33 cellular contexts compared by ENCODE assay signal in the genomic region with DNA sequence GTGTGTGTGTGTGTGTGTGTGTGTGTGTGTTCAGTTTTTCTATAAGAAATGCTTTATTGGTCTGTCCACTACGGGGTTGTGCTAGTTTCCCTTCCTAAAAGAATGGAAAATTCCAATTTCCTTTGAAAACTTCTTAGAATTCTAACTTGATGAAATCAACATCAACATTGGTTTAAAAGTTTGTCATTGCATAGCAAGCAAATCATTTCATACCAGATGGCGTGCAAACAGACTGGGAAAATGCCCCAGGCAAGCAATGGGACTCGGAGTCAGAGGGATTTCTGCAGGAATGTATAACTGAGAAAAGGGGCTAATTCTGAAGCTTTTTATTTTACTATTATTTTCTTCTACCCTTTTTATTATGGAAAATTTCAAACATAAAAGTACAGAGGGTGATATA. TPM values are rescaled to one million over a fixed set of nuclear protein-coding genes. Genes with fewer than 3 reads are reported as not detected.
DNase-seq lines count a peak whose midpoint lies in the region; ATAC-seq and TF ChIP-seq lines count a peak whose summit lies in the region.
"Had no signal": no experiment of that assay in that cellular context is flagged by ENCODE, and none has a peak within 500 bp of the region (broad histone marks: within the 10 kb centered on the region; RNA-seq: fewer than 3 reads in every experiment).

No MANE protein-coding gene starts in this region.

- POLR2A ChIA-PET in WTC11 (lab: Charles Lee): no interaction called here

- no peaks in the 10 kb centered on the region for H3K9me3 ChIP-seq in breast epithelium
- H3K9me3 ChIP-seq: Caco-2, sigmoid colon, SJCRH30, tibial artery had no signal

- H3K4me1 Mint-ChIP-seq in natural killer cell treated with Interleukin-12 subunit alpha and Interleukin-12 subunit beta and Interleukin-15 and Interleukin-18, amount 100 ng/mL, for 72 hours (ENCODE audit: low read depth in 2 of 2): no peaks in the 10 kb centered on the region
- no peaks in the 10 kb centered on the region for H3K4me1 Mint-ChIP-seq in WTC11
- H3K4me1 Mint-ChIP-seq: activated CD4-positive, alpha-beta T cell treated with anti-CD3 and anti-CD28 coated beads, Interleukin-2, amount 10 ng/mL, durations not matched to agents 24 days and 14 days; nephron had no signal

- H3K27me3 Mint-ChIP-seq in natural killer cell treated with Interleukin-12 subunit alpha and Interleukin-12 subunit beta and Interleukin-15 and Interleukin-18, amount 100 ng/mL, for 72 hours: no peaks in the 10 kb centered on the region
- peaks cover 11% of the 10 kb centered on the region; the same call in 1 of the 2 replicates for H3K27me3 Mint-ChIP-seq in WTC11 (ENCODE audit: low read depth)

- intact Hi-C loops in breast epithelium (cut with DNase I; ENCODE audit: low total_unique reads): no loop called here

- H3K4me3 Mint-ChIP-seq in natural killer cell treated with Interleukin-12 subunit alpha and Interleukin-12 subunit beta and Interleukin-15 and Interleukin-18, amount 100 ng/mL, for 72 hours: no peak overlapping the region
- no peak overlapping the region for H3K4me3 Mint-ChIP-seq in WTC11
- H3K4me3 Mint-ChIP-seq: activated CD4-positive, alpha-beta T cell treated with anti-CD3 and anti-CD28 coated beads, Interleukin-2, amount 10 ng/mL, durations not matched to agents 24 days and 14 days; CD14-positive monocyte; nephron had no signal

- no peak overlapping the region for H3K27ac ChIP-seq in breast epithelium
- H3K27ac ChIP-seq: epithelial cell of prostate, foreskin keratinocyte, sigmoid colon, SJCRH30, tibial artery had no signal

- no peak overlapping the region for H3K4me3 ChIP-seq in breast epithelium
- H3K4me3 ChIP-seq: GM12878, lung, sigmoid colon, SJCRH30, tibial artery had no signal

- no peak for TF ChIP-seq POLR2A in breast epithelium (IDR thresholded peaks at IDR 0.05)

- peak; percentile 61 for DNase-seq in AG08396 (ENCODE audit: low spot score)
- DNase-seq in GM03348 (ENCODE audit: low spot score): peak; percentile 50
- DNase-seq in RPMI7951 (ENCODE audit: low read depth): peak; percentile 81
- peak; percentile 90 for DNase-seq in fibroblast of peridontal ligament (ENCODE audit: extremely low read depth)
- no peak for DNase-seq in NOMO-1 treated with dmso at 0.1 percent for 144 hours (lab: John Stamatoyannopoulos, UW; ENCODE audit: unreplicated experiment)
- DNase-seq in natural killer cell treated with Interleukin-12 subunit alpha and Interleukin-12 subunit beta and Interleukin-15 and Interleukin-18, amount 100 ng/mL, for 72 hours (ENCODE audit: low spot score): no peak
- DNase-seq in WTC11 (ENCODE audit: low spot score): no peak
- no peak for DNase-seq in breast epithelium (ENCODE audit: low spot score in 2 of 2)
- DNase-seq: activated CD4-positive, alpha-beta T cell treated with anti-CD3 and anti-CD28 coated beads, Interleukin-2, amount 10 ng/mL, durations not matched to agents 24 days and 14 days; activated CD8-positive, alpha-beta memory T cell treated with anti-CD3 and anti-CD28 coated beads for 24 hours; activated T-cell treated with anti-CD3 and anti-CD28 coated beads for 4 hours; anterior cingulate cortex; Caco-2; DMS79; effector CD4-positive, alpha-beta T cell; foreskin keratinocyte; MV-4-11; NCI-H1436; NCI-H2081; NCI-H345; NCI-H748 treated with DMSO at 0.1 percent for 48 hours; sigmoid colon; SJCRH30; stimulated activated CD4-positive, alpha-beta T cell treated with anti-CD3 and anti-CD28 coated beads, Interleukin-4, amount 100 ng/mL, for 4 hours; tibial artery had no signal

- H3K9me3 Mint-ChIP-seq in natural killer cell treated with Interleukin-12 subunit alpha and Interleukin-12 subunit beta and Interleukin-15 and Interleukin-18, amount 100 ng/mL, for 72 hours: no peaks in the 10 kb centered on the region
- peaks cover 5% of the 10 kb centered on the region; the same call in 1 of the 2 replicates for H3K9me3 Mint-ChIP-seq in WTC11
- H3K9me3 Mint-ChIP-seq: activated CD4-positive, alpha-beta T cell treated with anti-CD3 and anti-CD28 coated beads, Interleukin-2, amount 10 ng/mL, durations not matched to agents 24 days and 14 days; activated naive CD4-positive, alpha-beta T cell treated with anti-CD3 and anti-CD28 coated beads, Interleukin-2, amount 50 U/mL, for 72 hours; activated T-helper 2 cell treated with anti-CD3 and anti-CD28 coated beads, Interferon-gamma antibody, Interleukin-2, Interleukin-4, amounts not matched to agents 10 μg/mL and 5 μg/mL and 100 μg/mL, durations not matched to agents 14 hours and 24 hours and 36 hours; nephron had no signal

- no peaks in the 10 kb centered on the region for H3K36me3 Mint-ChIP-seq in natural killer cell treated with Interleukin-12 subunit alpha and Interleukin-12 subunit beta and Interleukin-15 and Interleukin-18, amount 100 ng/mL, for 72 hours
- H3K36me3 Mint-ChIP-seq in WTC11: peaks cover 6% of the 10 kb centered on the region; the same call in 1 of the 2 replicates
- H3K36me3 Mint-ChIP-seq: activated naive CD4-positive, alpha-beta T cell treated with anti-CD3 and anti-CD28 coated beads, Interleukin-2, amount 50 U/mL, for 72 hours; CD14-positive monocyte had no signal

- no peak overlapping the region for H3K27ac Mint-ChIP-seq in natural killer cell treated with Interleukin-12 subunit alpha and Interleukin-12 subunit beta and Interleukin-15 and Interleukin-18, amount 100 ng/mL, for 72 hours
- no peak overlapping the region for H3K27ac Mint-ChIP-seq in WTC11
- H3K27ac Mint-ChIP-seq: activated CD4-positive, alpha-beta T cell treated with anti-CD3 and anti-CD28 coated beads, Interleukin-2, amount 10 ng/mL, durations not matched to agents 24 days and 14 days; activated naive CD4-positive, alpha-beta T cell treated with anti-CD3 and anti-CD28 coated beads, Interleukin-2, amount 50 U/mL, for 72 hours; activated T-helper 2 cell treated with anti-CD3 and anti-CD28 coated beads, Interferon-gamma antibody, Interleukin-2, Interleukin-4, amounts not matched to agents 10 μg/mL and 5 μg/mL and 100 μg/mL, durations not matched to agents 14 hours and 24 hours and 36 hours; CD14-positive monocyte; nephron had no signal

- H3K27me3 ChIP-seq in breast epithelium: no peaks in the 10 kb centered on the region
- H3K27me3 ChIP-seq: sigmoid colon, SJCRH30, tibial artery had no signal

- TF ChIP-seq CTCF in WTC11 (IDR thresholded peaks at IDR 0.05) (no peak), breast epithelium (IDR thresholded peaks at IDR 0.05) (no peak)

- no peak for ATAC-seq in natural killer cell treated with Interleukin-12 subunit alpha and Interleukin-12 subunit beta and Interleukin-15 and Interleukin-18, amount 100 ng/mL, for 72 hours
- no peak for ATAC-seq in WTC11
- ATAC-seq: activated naive CD4-positive, alpha-beta T cell treated with anti-CD3 and anti-CD28 coated beads, Interleukin-2, amount 50 U/mL, for 72 hours; foreskin keratinocyte; GM12878; HCT116 had no signal

- no peaks in the 10 kb centered on the region for H3K4me1 ChIP-seq in breast epithelium
- H3K4me1 ChIP-seq: foreskin keratinocyte, sigmoid colon, SJCRH30, tibial artery had no signal

- H3K36me3 ChIP-seq in breast epithelium: no peaks in the 10 kb centered on the region
- H3K36me3 ChIP-seq: sigmoid colon, SJCRH30, tibial artery had no signal

- CTCF ChIA-PET in WTC11 (lab: Charles Lee): no interaction called here

TF ChIP-seq in WTC11, 78 proteins besides CTCF, POLR2A, EP300 and RAD21 (continues in another document):
- TF ChIP-seq, protein P1, sequence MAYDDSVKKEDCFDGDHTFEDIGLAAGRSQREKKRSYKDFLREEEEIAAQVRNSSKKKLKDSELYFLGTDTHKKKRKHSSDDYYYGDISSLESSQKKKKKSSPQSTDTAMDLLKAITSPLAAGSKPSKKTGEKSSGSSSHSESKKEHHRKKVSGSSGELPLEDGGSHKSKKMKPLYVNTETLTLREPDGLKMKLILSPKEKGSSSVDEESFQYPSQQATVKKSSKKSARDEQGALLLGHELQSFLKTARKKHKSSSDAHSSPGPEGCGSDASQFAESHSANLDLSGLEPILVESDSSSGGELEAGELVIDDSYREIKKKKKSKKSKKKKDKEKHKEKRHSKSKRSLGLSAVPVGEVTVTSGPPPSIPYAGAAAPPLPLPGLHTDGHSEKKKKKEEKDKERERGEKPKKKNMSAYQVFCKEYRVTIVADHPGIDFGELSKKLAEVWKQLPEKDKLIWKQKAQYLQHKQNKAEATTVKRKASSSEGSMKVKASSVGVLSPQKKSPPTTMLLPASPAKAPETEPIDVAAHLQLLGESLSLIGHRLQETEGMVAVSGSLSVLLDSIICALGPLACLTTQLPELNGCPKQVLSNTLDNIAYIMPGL (CRISPR knock-in tag; IDR thresholded peaks at IDR 0.05): no peak
- TF ChIP-seq GRHL2 (CRISPR knock-in tag; IDR thresholded peaks at IDR 0.05; ENCODE audit: insufficient replicate concordance, severe bottlenecking) (no peak), GTF2I (CRISPR knock-in tag; conservative IDR thresholded peaks at IDR 0.05) (no peak), ZNF425 (CRISPR knock-in tag; conservative IDR thresholded peaks at IDR 0.05) (no peak)
- TF ChIP-seq, protein P2, sequence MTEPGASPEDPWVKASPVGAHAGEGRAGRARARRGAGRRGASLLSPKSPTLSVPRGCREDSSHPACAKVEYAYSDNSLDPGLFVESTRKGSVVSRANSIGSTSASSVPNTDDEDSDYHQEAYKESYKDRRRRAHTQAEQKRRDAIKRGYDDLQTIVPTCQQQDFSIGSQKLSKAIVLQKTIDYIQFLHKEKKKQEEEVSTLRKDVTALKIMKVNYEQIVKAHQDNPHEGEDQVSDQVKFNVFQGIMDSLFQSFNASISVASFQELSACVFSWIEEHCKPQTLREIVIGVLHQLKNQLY (CRISPR knock-in tag; IDR thresholded peaks at IDR 0.05): no peak

RNA-seq across cellular contexts. Expression of gene DYNC1LI1, which starts 13.1 kb away (rescaled TPM):
- 56.1 and 56.6 TPM in 2 replicates for total RNA-seq in RPMI7951 (2014; rRNA removed; shearing (Covaris generic))
- 10 to 100 TPM; 38.8 to 45.4 TPM for total RNA-seq in natural killer cell treated with Interleukin-12 subunit alpha and Interleukin-12 subunit beta and Interleukin-15 and Interleukin-18, amount 100 ng/mL, for 72 hours
- total RNA-seq in WTC11 (2021): 38.9 to 43.6 TPM (median 42.8 TPM) in 3 replicates
- total RNA-seq in breast epithelium: 10 to 100 TPM; 25.3 to 35.7 (median 31.8) TPM

Comparison
In these comparisons a context has a peak if more than half of its experiments do, and no peak if none do; other contexts are left out.
1. DNase-seq: peak in AG08396 (single experiment), GM03348 (single experiment), RPMI7951 (single experiment) and fibroblast of peridontal ligament (single experiment); none in NOMO-1 treated with dmso at 0.1 percent for 144 hours (single experiment), natural killer cell treated with Interleukin-12 subunit alpha and Interleukin-12 subunit beta and Interleukin-15 and Interleukin-18, amount 100 ng/mL, for 72 hours (single experiment), WTC11 (single experiment) and breast epithelium (0 of 2).